ENCODE assay signal across 32 cellular contexts in the genomic region with DNA sequence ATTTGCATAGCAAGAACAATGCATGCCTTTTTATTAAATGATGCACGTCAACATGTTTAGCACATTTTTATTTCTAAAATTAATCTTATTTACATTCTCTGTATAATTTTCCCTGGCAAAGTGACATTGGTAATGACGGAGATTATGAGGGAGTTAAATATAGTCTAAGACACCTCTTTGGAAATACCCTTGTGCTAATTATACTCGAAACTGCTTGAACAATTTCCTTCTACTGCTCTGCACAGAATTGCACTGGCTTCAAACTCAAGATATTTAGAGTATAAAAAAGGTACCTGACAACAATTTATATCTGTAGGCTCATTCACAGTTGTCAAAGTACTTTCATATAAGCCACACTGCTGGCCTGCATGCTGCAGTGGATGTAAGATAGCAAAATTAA.
"Had no signal": no experiment of that assay in that cellular context is flagged by ENCODE, and none has a peak within 500 bp of the region (broad histone marks: within the 10 kb centered on the region; RNA-seq: fewer than 3 reads in every experiment).

No MANE protein-coding gene starts in this region.

- H3K36me3 ChIP-seq: MG63, SJCRH30 had no signal

- H3K27me3 ChIP-seq: MG63, SJCRH30 had no signal

- ATAC-seq: Panc1, Right ventricle myocardium inferior, SK-N-SH treated with all-trans-retinoic acid at 6 μM for 48 hours, T-cell, T-helper 17 cell had no signal

- FAIRE-seq: RCC 7860 had no signal

- H3K4me2 ChIP-seq: PC-9 had no signal

- H3K27ac ChIP-seq: PC-9, RWPE1, SJCRH30, SK-N-MC had no signal

- H3K4me3 ChIP-seq: MG63, PC-9, SJCRH30, SK-N-MC had no signal

- H2AFZ ChIP-seq: PC-9 had no signal

- DNase-seq: Kasumi-1, MG63, MV-4-11, NCI-H1092, NCI-H1105, NCI-H1436, NCI-H146, NCI-H1694, NCI-H187, NCI-H1930, NCI-H2029 treated with DMSO at 0.1 percent for 48 hours, NCI-H2081 treated with DMSO at 0.1 percent for 48 hours, NCI-H2107, NCI-H2171, NCI-H226, NCI-H446 treated with DMSO at 0.1 percent for 48 hours, NCI-H510A, NCI-H524, NCI-H526, NCI-H774, PC-9, SHP77, SIG-M5, SJCRH30, T-cell, T-helper 17 cell had no signal

- H3K9me3 ChIP-seq: MG63, SJCRH30 had no signal
